Comparison of ENCODE assay signal across 27 cellular contexts in genomic region chr3:14242490-14243311, GRCh38.
"Had no signal": no experiment of that assay in that cellular context is flagged by ENCODE, and none has a peak within 500 bp of the region (broad histone marks: within the 10 kb centered on the region; RNA-seq: fewer than 3 reads in every experiment).

No MANE protein-coding gene starts in this region.

- H3K79me2 ChIP-seq: hepatocyte had no signal

- H3K9me3 ChIP-seq: right lobe of liver, stomach, suprapubic skin, upper lobe of left lung had no signal

- ATAC-seq: activated CD8-positive, alpha-beta T cell treated with anti-CD3 and anti-CD28 coated beads for 36 hours; effector memory CD8-positive, alpha-beta T cell; left ventricle myocardium superior; stimulated activated memory B cell treated with anti-CD40 and anti-IgM and Interleukin-4, amounts not matched to agents 10 μg/mL and 1 μg/mL and 100 μg/mL, for 72 hours; T-cell had no signal

- DNase-seq: activated CD4-positive, alpha-beta T cell treated with anti-CD3 and anti-CD28 coated beads, Interleukin-2, amount 10 ng/mL, durations not matched to agents 7 days and 5 days; activated CD4-positive, CD25-positive, alpha-beta regulatory T cell treated with anti-CD3 and anti-CD28 coated beads, Interleukin-2, amount 50 U/mL, for 72 hours; activated CD8-positive, alpha-beta T cell treated with anti-CD3 and anti-CD28 coated beads for 36 hours; activated gamma-delta T cell treated with Interleukin-2 at 50 U/mL for 16 hours; activated T-cell treated with anti-CD3 and anti-CD28 coated beads, Interleukin-2, amount 50 U/mL, for 1 hour; aorta; caudate nucleus; effector memory CD8-positive, alpha-beta T cell; foreskin melanocyte; immature natural killer cell; kidney glomerular epithelial cell; left ventricle myocardium superior; right lobe of liver; small intestine; stimulated activated CD4-positive, alpha-beta T cell treated with anti-CD3 and anti-CD28 coated beads, Interleukin-15, amount 100 ng/mL, for 24 hours; stomach; T-cell; upper lobe of left lung; WERI-Rb-1 had no signal

- H3K27ac ChIP-seq: hepatocyte, right lobe of liver, stomach, suprapubic skin, upper lobe of left lung, WERI-Rb-1 had no signal

- H3K27ac Mint-ChIP-seq: activated CD4-positive, alpha-beta T cell treated with anti-CD3 and anti-CD28 coated beads, Interleukin-2, amount 10 ng/mL, durations not matched to agents 7 days and 5 days; activated CD8-positive, alpha-beta T cell treated with anti-CD3 and anti-CD28 coated beads for 36 hours; activated naive CD4-positive, alpha-beta T cell treated with anti-CD3 and anti-CD28 coated beads, Interleukin-2, amount 50 U/mL, for 24 hours; effector memory CD8-positive, alpha-beta T cell; immature natural killer cell; stimulated activated memory B cell treated with anti-CD40 and anti-IgM and Interleukin-4, amounts not matched to agents 10 μg/mL and 1 μg/mL and 100 μg/mL, for 72 hours; T-cell had no signal

- H3K36me3 ChIP-seq: right lobe of liver, stomach, suprapubic skin, upper lobe of left lung, WERI-Rb-1 had no signal

- H3K9me3 Mint-ChIP-seq: activated CD4-positive, alpha-beta T cell treated with anti-CD3 and anti-CD28 coated beads, Interleukin-2, amount 10 ng/mL, durations not matched to agents 7 days and 5 days; activated CD8-positive, alpha-beta T cell treated with anti-CD3 and anti-CD28 coated beads for 36 hours; activated naive CD4-positive, alpha-beta T cell treated with anti-CD3 and anti-CD28 coated beads, Interleukin-2, amount 50 U/mL, for 24 hours; brain; effector memory CD8-positive, alpha-beta T cell; immature natural killer cell; neural crest cell; stimulated activated memory B cell treated with anti-CD40 and anti-IgM and Interleukin-4, amounts not matched to agents 10 μg/mL and 1 μg/mL and 100 μg/mL, for 72 hours; T-cell had no signal

- H2AFZ ChIP-seq: hepatocyte had no signal

- H3K27me3 ChIP-seq: hepatocyte, right lobe of liver, stomach, suprapubic skin, upper lobe of left lung had no signal

- FAIRE-seq: endothelial cell of umbilical vein, small intestine, TTC549 had no signal

- H3K4me1 Mint-ChIP-seq: activated CD4-positive, alpha-beta T cell treated with anti-CD3 and anti-CD28 coated beads, Interleukin-2, amount 10 ng/mL, durations not matched to agents 7 days and 5 days; activated naive CD4-positive, alpha-beta T cell treated with anti-CD3 and anti-CD28 coated beads, Interleukin-2, amount 50 U/mL, for 24 hours; brain; immature natural killer cell; stimulated activated memory B cell treated with anti-CD40 and anti-IgM and Interleukin-4, amounts not matched to agents 10 μg/mL and 1 μg/mL and 100 μg/mL, for 72 hours; T-cell had no signal

- H3K36me3 Mint-ChIP-seq: activated naive CD4-positive, alpha-beta T cell treated with anti-CD3 and anti-CD28 coated beads, Interleukin-2, amount 50 U/mL, for 24 hours; brain; immature natural killer cell; stimulated activated memory B cell treated with anti-CD40 and anti-IgM and Interleukin-4, amounts not matched to agents 10 μg/mL and 1 μg/mL and 100 μg/mL, for 72 hours; T-cell had no signal

- H3K4me1 ChIP-seq: right lobe of liver, stomach had no signal

- H3K4me3 Mint-ChIP-seq: activated CD4-positive, alpha-beta T cell treated with anti-CD3 and anti-CD28 coated beads, Interleukin-2, amount 10 ng/mL, durations not matched to agents 7 days and 5 days; activated CD8-positive, alpha-beta T cell treated with anti-CD3 and anti-CD28 coated beads for 36 hours; activated naive CD4-positive, alpha-beta T cell treated with anti-CD3 and anti-CD28 coated beads, Interleukin-2, amount 50 U/mL, for 24 hours; brain; effector memory CD8-positive, alpha-beta T cell; immature natural killer cell; neural crest cell; stimulated activated memory B cell treated with anti-CD40 and anti-IgM and Interleukin-4, amounts not matched to agents 10 μg/mL and 1 μg/mL and 100 μg/mL, for 72 hours; T-cell had no signal

- H3K4me3 ChIP-seq: hepatocyte, right lobe of liver, stomach, suprapubic skin, upper lobe of left lung had no signal

- H3K4me2 ChIP-seq: hepatocyte had no signal
